In the genomic region with DNA sequence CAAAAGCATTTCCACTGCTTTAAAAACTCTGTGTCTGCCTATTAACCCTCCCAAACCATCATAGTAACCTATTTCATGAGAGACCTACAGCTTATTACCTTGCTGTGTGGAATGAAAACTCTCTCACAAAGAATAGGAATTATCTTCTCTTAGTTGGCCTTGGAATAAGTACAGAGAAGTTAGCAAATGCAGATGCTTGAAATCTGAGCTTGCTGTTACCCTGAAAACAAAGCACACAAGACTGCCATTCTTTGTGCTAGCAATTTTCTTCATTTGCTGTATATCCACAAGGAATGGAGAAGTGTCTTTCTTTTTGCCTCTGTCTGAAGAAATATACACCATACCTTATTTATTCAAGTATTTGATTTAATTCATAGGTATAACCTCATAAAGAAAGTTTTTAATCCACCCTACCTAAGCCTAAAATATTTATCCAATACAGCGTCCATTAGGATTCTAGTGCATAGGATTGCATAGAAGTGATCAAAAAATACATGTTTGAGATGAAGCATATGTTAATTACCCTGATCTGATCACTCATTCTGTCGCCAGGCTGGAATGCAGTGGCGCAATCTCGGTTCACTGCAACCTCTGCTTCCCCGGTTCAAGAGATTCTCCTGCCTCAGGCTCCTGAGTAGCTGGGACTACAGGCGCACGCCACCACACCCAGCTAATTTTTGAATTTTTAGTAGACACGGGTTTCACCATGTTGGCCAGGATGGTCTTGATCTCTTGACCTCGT, we compare ENCODE assay signal across 1 cellular context.
TF ChIP-seq lines count a peak whose summit lies in the region.

No MANE protein-coding gene starts in this region.

TF ChIP-seq in H1, 55 proteins besides CTCF, POLR2A, EP300 and RAD21 (continued from another document):
- TF ChIP-seq POLR2AphosphoS5 (IDR thresholded peaks at IDR 0.05; ENCODE audit: low read depth, low read length) (no peak), RNF2 (IDR thresholded peaks at IDR 0.05; ENCODE audit: borderline replicate concordance, low read depth, low read length, missing control alignments, poor library complexity, severe bottlenecking) (no peak), CBX5 (IDR thresholded peaks at IDR 0.05; ENCODE audit: low read depth, low read length) (no peak), FOSL1 (IDR thresholded peaks at IDR 0.05; ENCODE audit: insufficient read depth, low read depth, low read length) (no peak), CBX8 (IDR thresholded peaks at IDR 0.05; ENCODE audit: borderline replicate concordance, low read depth, low read length) (no peak)
- TF ChIP-seq, protein P1, sequence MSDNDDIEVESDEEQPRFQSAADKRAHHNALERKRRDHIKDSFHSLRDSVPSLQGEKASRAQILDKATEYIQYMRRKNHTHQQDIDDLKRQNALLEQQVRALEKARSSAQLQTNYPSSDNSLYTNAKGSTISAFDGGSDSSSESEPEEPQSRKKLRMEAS (IDR thresholded peaks at IDR 0.05), result no peak
TF ChIP-seq in H1: peak in this region for 0.
